ENCODE assay signal across 1 cellular context in genomic region chr4:99447513-99447912, GRCh38.
TF ChIP-seq lines count a peak whose summit lies in the region.

No MANE protein-coding gene starts in this region.

TF ChIP-seq in liver, 16 proteins besides CTCF, POLR2A, EP300 and RAD21 (continued from another document):
- TF ChIP-seq, protein P1, sequence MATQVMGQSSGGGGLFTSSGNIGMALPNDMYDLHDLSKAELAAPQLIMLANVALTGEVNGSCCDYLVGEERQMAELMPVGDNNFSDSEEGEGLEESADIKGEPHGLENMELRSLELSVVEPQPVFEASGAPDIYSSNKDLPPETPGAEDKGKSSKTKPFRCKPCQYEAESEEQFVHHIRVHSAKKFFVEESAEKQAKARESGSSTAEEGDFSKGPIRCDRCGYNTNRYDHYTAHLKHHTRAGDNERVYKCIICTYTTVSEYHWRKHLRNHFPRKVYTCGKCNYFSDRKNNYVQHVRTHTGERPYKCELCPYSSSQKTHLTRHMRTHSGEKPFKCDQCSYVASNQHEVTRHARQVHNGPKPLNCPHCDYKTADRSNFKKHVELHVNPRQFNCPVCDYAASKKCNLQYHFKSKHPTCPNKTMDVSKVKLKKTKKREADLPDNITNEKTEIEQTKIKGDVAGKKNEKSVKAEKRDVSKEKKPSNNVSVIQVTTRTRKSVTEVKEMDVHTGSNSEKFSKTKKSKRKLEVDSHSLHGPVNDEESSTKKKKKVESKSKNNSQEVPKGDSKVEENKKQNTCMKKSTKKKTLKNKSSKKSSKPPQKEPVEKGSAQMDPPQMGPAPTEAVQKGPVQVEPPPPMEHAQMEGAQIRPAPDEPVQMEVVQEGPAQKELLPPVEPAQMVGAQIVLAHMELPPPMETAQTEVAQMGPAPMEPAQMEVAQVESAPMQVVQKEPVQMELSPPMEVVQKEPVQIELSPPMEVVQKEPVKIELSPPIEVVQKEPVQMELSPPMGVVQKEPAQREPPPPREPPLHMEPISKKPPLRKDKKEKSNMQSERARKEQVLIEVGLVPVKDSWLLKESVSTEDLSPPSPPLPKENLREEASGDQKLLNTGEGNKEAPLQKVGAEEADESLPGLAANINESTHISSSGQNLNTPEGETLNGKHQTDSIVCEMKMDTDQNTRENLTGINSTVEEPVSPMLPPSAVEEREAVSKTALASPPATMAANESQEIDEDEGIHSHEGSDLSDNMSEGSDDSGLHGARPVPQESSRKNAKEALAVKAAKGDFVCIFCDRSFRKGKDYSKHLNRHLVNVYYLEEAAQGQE (IDR thresholded peaks at IDR 0.05): peak; percentile 68
